In genomic region chr10:47159361-47160228, GRCh38 we compare ENCODE assay signal across 1 cellular context.
TF ChIP-seq lines count a peak whose summit lies in the region.

No MANE protein-coding gene starts in this region.

TF ChIP-seq in IMR-90, 13 proteins besides CTCF, POLR2A, EP300 and RAD21 (continued from another document):
- TF ChIP-seq ELK1 (IDR thresholded peaks at IDR 0.05; ENCODE audit: borderline replicate concordance, low read depth, low read length) (no peak), CHD1 (IDR thresholded peaks at IDR 0.05; ENCODE audit: low read depth, low read length) (no peak)
TF ChIP-seq in IMR-90: peak in this region for 0.
